Comparison of ENCODE assay signal across 17 cellular contexts in the genomic region with DNA sequence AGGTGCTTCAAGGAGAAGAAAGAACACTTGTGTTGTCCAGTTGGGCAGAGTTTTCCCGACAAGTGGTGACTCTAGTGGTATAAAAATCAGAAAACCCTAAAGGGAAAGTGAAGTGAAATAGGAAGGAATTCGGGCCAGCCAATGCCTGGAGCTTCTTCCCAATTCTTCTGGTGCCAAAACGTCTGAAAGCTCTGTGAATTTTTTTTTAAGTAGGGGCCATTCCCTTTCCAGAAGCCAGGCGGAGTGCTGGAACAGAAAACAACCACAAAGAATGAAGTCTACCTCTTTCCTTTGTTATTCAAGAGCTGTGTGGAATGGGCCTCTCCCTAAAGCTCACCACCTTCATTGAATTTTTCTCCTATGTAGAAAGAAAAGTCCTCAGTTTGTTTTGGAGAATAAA. TPM values are rescaled to one million over a fixed set of nuclear protein-coding genes. Genes with fewer than 3 reads are reported as not detected.
DNase-seq lines count a peak whose midpoint lies in the region; ATAC-seq, FAIRE-seq and TF ChIP-seq lines count a peak whose summit lies in the region.
"Had no signal": no experiment of that assay in that cellular context is flagged by ENCODE, and none has a peak within 500 bp of the region (broad histone marks: within the 10 kb centered on the region; RNA-seq: fewer than 3 reads in every experiment).

No MANE protein-coding gene starts in this region.

- 36 to 42% methylated on average over 3 to 4 of the region's 4 CpGs for WGBS in upper lobe of left lung, 2 donors
- WGBS in ovary, 3 donors: 40 to 43% (median 41%) methylated on average over 4 of the region's 4 CpGs

- H3K4me3 ChIP-seq in cardiac muscle cell: no peak overlapping the region
- H3K4me3 ChIP-seq in cardiac fibroblast (replicated peaks in 1 of 2; ENCODE audit: low read depth in 2 of 2, low read length in 2 of 2): no peak overlapping the region
- H3K4me3 ChIP-seq in keratinocyte (ENCODE audit: control insufficient read depth in 2 of 3, extremely low read depth in 1 of 3, insufficient read depth in 2 of 3, low read depth in 1 of 3, low read length in 3 of 3): no peak overlapping the region
- H3K4me3 ChIP-seq in upper lobe of left lung: no peak overlapping the region
- no peak overlapping the region for H3K4me3 ChIP-seq in CD8-positive, alpha-beta memory T cell (ENCODE audit: low read length)
- H3K4me3 ChIP-seq in ovary: no peak overlapping the region
- H3K4me3 ChIP-seq: A549, mucosa of descending colon had no signal

- no peaks in the 10 kb centered on the region for H3K9me1 ChIP-seq in keratinocyte (ENCODE audit: control insufficient read depth, extremely low read depth, insufficient read depth, low read length)

- no peak for FAIRE-seq in keratinocyte (lab: Jason Lieb, UNC)
- FAIRE-seq: A549, RCC 7860 had no signal

- DNase-seq in cardiac muscle cell (ENCODE audit: low read depth in 1 of 2, low spot score in 1 of 2): peak in 1 of 2 donors; percentile 63
- no peak for DNase-seq in left ventricle myocardium superior
- DNase-seq in cardiac fibroblast (ENCODE audit: low read depth in 2 of 2): peak; percentile 14 to 63
- no peak for DNase-seq in keratinocyte (ENCODE audit: low read depth, low spot score)
- DNase-seq in upper lobe of left lung: no peak
- no peak for DNase-seq in CD8-positive, alpha-beta memory T cell
- no peak for DNase-seq in ovary
- no peak for DNase-seq in NCI-H748 (lab: John Stamatoyannopoulos, UW; ENCODE audit: unreplicated experiment)
- DNase-seq: activated T-cell treated with anti-CD3 and anti-CD28 coated beads, Interleukin-2, amount 50 U/mL, for 1 hour; caudate nucleus; KG1; mucosa of descending colon; NCI-H2081 treated with DMSO at 0.1 percent for 48 hours; stimulated activated CD4-positive, alpha-beta T cell treated with anti-CD3 and anti-CD28 coated beads, Interleukin-12 subunit alpha, Interleukin-12 subunit beta, amount 100 ng/mL, for 4 hours; stimulated activated CD8-positive, alpha-beta memory T cell treated with anti-CD3 and anti-CD28 coated beads, Interleukin-4, amount 100 ng/mL, for 48 hours had no signal

- CTCF ChIA-PET in CD8-positive, alpha-beta memory T cell (lab: Charles Lee): no interaction called here

- no peaks in the 10 kb centered on the region for H3K27me3 ChIP-seq in cardiac muscle cell
- no peaks in the 10 kb centered on the region for H3K27me3 ChIP-seq in keratinocyte (ENCODE audit: control insufficient read depth, extremely low read depth, insufficient read depth, low read length)
- no peaks in the 10 kb centered on the region for H3K27me3 ChIP-seq in upper lobe of left lung
- H3K27me3 ChIP-seq in CD8-positive, alpha-beta memory T cell (ENCODE audit: insufficient read depth, low read length, poor library complexity, severe bottlenecking): no peaks in the 10 kb centered on the region
- no peaks in the 10 kb centered on the region for H3K27me3 ChIP-seq in ovary

- dilution Hi-C loops in keratinocyte (cut with MboI; ENCODE audit: extremely low pct_ligation_motif_present, low sequenced_read_pairs): no loop called here

- no peak overlapping the region for H3K4me3 Mint-ChIP-seq in CD8-positive, alpha-beta memory T cell

- no peak overlapping the region for H3K27ac Mint-ChIP-seq in CD8-positive, alpha-beta memory T cell

- H3K4me1 ChIP-seq in cardiac muscle cell (ENCODE audit: low read depth): peaks cover 20% of the 10 kb centered on the region
- peaks cover 4% of the 10 kb centered on the region for H3K4me1 ChIP-seq in keratinocyte (ENCODE audit: control insufficient read depth, extremely low read depth, insufficient read depth, low read length)
- peaks cover 0 to 23% (median 9%) of the 10 kb centered on the region in 4 donors for H3K4me1 ChIP-seq in upper lobe of left lung
- no peaks in the 10 kb centered on the region for H3K4me1 ChIP-seq in CD8-positive, alpha-beta memory T cell (ENCODE audit: insufficient read depth, low read length)
- H3K4me1 ChIP-seq in ovary (ENCODE audit: insufficient read depth): no peaks in the 10 kb centered on the region
- H3K4me1 ChIP-seq: A549 had no signal

- TF ChIP-seq EP300 in upper lobe of left lung (IDR thresholded peaks at IDR 0.05) (no peak), ovary (IDR thresholded peaks at IDR 0.05) (no peak)

- peak; percentile 59 for TF ChIP-seq CTCF in cardiac muscle cell (IDR thresholded peaks at IDR 0.05; ENCODE audit: low read depth, low read length)
- no peak for TF ChIP-seq CTCF in cardiac fibroblast (IDR thresholded peaks at IDR 0.05; ENCODE audit: low read depth, low read length)
- peak in 2 of 3 experiments; percentile 13 to 62 for TF ChIP-seq CTCF in keratinocyte (optimal IDR thresholded peaks at IDR 0.05 in 1 of 3, IDR thresholded peaks at IDR 0.05 in 1 of 3, conservative IDR thresholded peaks at IDR 0.05 in 1 of 3; ENCODE audit: extremely low read depth in 1 of 3, insufficient read depth in 2 of 3, low read length in 3 of 3)
- TF ChIP-seq CTCF in upper lobe of left lung (IDR thresholded peaks at IDR 0.05): peak in 4 of 6 experiments; percentile 26 to 44 (median 42)
- no peak for TF ChIP-seq CTCF in ovary (IDR thresholded peaks at IDR 0.05)

- H3K36me3 ChIP-seq in cardiac muscle cell (no peaks in the 10 kb centered on the region), keratinocyte (ENCODE audit: control insufficient read depth in 2 of 2, extremely low read depth in 1 of 2, insufficient read depth in 2 of 2, low read length in 2 of 2) (no peaks in the 10 kb centered on the region), upper lobe of left lung (no peaks in the 10 kb centered on the region), ovary (no peaks in the 10 kb centered on the region)
- H3K36me3 ChIP-seq in CD8-positive, alpha-beta memory T cell (ENCODE audit: insufficient read depth, low read length): no peaks in the 10 kb centered on the region

- no peaks in the 10 kb centered on the region for H3K4me1 Mint-ChIP-seq in CD8-positive, alpha-beta memory T cell

- no peaks in the 10 kb centered on the region for H3K27me3 Mint-ChIP-seq in CD8-positive, alpha-beta memory T cell

- no peaks in the 10 kb centered on the region for H3K79me2 ChIP-seq in keratinocyte (ENCODE audit: control insufficient read depth, insufficient read depth, low read length)

- no peak for TF ChIP-seq POLR2A in upper lobe of left lung (IDR thresholded peaks at IDR 0.05)
- no peak for TF ChIP-seq POLR2A in ovary (IDR thresholded peaks at IDR 0.05)

- H3K9me3 Mint-ChIP-seq in CD8-positive, alpha-beta memory T cell: peaks cover 0 to 5% (median 3%) of the 10 kb centered on the region in 5 donors

- H3K27ac ChIP-seq in cardiac muscle cell: no peak overlapping the region
- H3K27ac ChIP-seq in keratinocyte (ENCODE audit: control insufficient read depth, insufficient read depth, low read length): no peak overlapping the region
- peak overlapping the region; percentile 3 to 51 (median 30) for H3K27ac ChIP-seq in upper lobe of left lung
- H3K27ac ChIP-seq in CD8-positive, alpha-beta memory T cell (ENCODE audit: low read depth, low read length): no peak overlapping the region
- H3K27ac ChIP-seq in ovary: no peak overlapping the region
- H3K27ac ChIP-seq: A549 had no signal

- intact Hi-C loops in left ventricle myocardium superior (cut with micrococcal nuclease): no loop called here
- intact Hi-C loops in ovary (cut with DNase I): no loop called here

- no peak overlapping the region for H3K9ac ChIP-seq in keratinocyte (ENCODE audit: control insufficient read depth, extremely low read depth, insufficient read depth, low read length)

- no peaks in the 10 kb centered on the region for H3K36me3 Mint-ChIP-seq in CD8-positive, alpha-beta memory T cell

- H2AFZ ChIP-seq in keratinocyte (ENCODE audit: control insufficient read depth, low read length): no peak overlapping the region

- ATAC-seq in left ventricle myocardium superior (no peak), upper lobe of left lung (ENCODE audit: low FRiP score in 2 of 2) (peak in 1 of 2 donors; percentile 32)
- ATAC-seq: A549, mucosa of descending colon had no signal

- H3K9me3 ChIP-seq in cardiac muscle cell (ENCODE audit: low read depth): no peaks in the 10 kb centered on the region
- no peaks in the 10 kb centered on the region for H3K9me3 ChIP-seq in keratinocyte (ENCODE audit: control insufficient read depth, low read depth, low read length)
- no peaks in the 10 kb centered on the region for H3K9me3 ChIP-seq in upper lobe of left lung
- no peaks in the 10 kb centered on the region for H3K9me3 ChIP-seq in CD8-positive, alpha-beta memory T cell (ENCODE audit: low read length)
- no peaks in the 10 kb centered on the region for H3K9me3 ChIP-seq in ovary
- H3K9me3 ChIP-seq: A549, mucosa of descending colon had no signal

- H4K20me1 ChIP-seq in keratinocyte (ENCODE audit: control insufficient read depth, extremely low read depth, insufficient read depth, low read length): no peaks in the 10 kb centered on the region

- POLR2A ChIA-PET in CD8-positive, alpha-beta memory T cell (lab: Charles Lee): no interaction called here

- H3K4me2 ChIP-seq in keratinocyte (ENCODE audit: control insufficient read depth, extremely low read depth, insufficient read depth, low read depth, low read length): no peak overlapping the region
- H3K4me2 ChIP-seq: A549 had no signal

RNA-seq across cellular contexts. Expression of a gene that starts 43.1 kb away (rescaled TPM):
- total RNA-seq in cardiac muscle cell: 23.9 and 42.3 TPM in 2 replicates
- polyA plus RNA-seq in cardiac muscle cell: 17.7 and 28.4 TPM in 2 replicates
- 97.2 TPM for total RNA-seq in left ventricle myocardium superior
- 0.08 to 0.18 TPM (median 0.14 TPM) in 3 replicates for polyA plus RNA-seq in keratinocyte
- 0.04 TPM for polyA plus RNA-seq in keratinocyte (2011; ENCODE audit: low read depth)
- 0.04 TPM in 2 replicates for polyA plus RNA-seq in keratinocyte (2011; cell fraction: cytosol; rRNA removed)
- 0.03 and 0.24 TPM in 2 replicates for polyA plus RNA-seq in keratinocyte (2011; cell fraction: nucleus; rRNA removed)
- 0.08 and 0.18 TPM in 2 replicates for polyA plus RNA-seq in keratinocyte (2012; ENCODE audit: low replicate concordance)
- polyA minus RNA-seq in keratinocyte: 0.03 to 0.77 TPM in 2 of 3 replicates, not detected in the other
- not detected for polyA minus RNA-seq in keratinocyte (2011; cell fraction: cytosol; rRNA and poly(A)+ RNA removed)
- 0.16 and 0.21 TPM in 2 replicates for polyA minus RNA-seq in keratinocyte (2011; cell fraction: nucleus; rRNA and poly(A)+ RNA removed)
- total RNA-seq in upper lobe of left lung: 10 to 100 TPM in 4 of 6 donors, 1 to 10 TPM in 2; 4.6 to 16.8 (median 11.8) TPM
- total RNA-seq in CD8-positive, alpha-beta memory T cell: not detected
- not detected for polyA plus RNA-seq in CD8-positive, alpha-beta memory T cell
- 1 to 10 TPM in 5 of 7 donors, under 1 TPM in 2; 0.90 to 6.3 (median 2.2) TPM for total RNA-seq in ovary
- polyA plus RNA-seq in ovary: 1 to 10 TPM in 1 of 2 donors, under 1 TPM in 1; 0.38 to 2.5 TPM

Comparison
In these comparisons a context has a peak if more than half of its experiments do, and no peak if none do; other contexts are left out.
1. DNase-seq: peak in cardiac fibroblast (2 of 2); none in left ventricle myocardium superior (single experiment), keratinocyte (single experiment), upper lobe of left lung (0 of 2), CD8-positive, alpha-beta memory T cell (0 of 5), ovary (0 of 5) and NCI-H748 (single experiment).
2. H3K27ac ChIP-seq: peak in upper lobe of left lung (4 of 4); none in cardiac muscle cell (single experiment), keratinocyte (single experiment), CD8-positive, alpha-beta memory T cell (single experiment) and ovary (0 of 2).
3. CTCF ChIP-seq: peak in cardiac muscle cell (single experiment), keratinocyte (2 of 3) and upper lobe of left lung (4 of 6); none in cardiac fibroblast (single experiment) and ovary (0 of 3).